Comparison of ENCODE assay signal across 10 cellular contexts in genomic region chrX:6021316-6022091, GRCh38.
DNase-seq lines count a peak whose midpoint lies in the region; ATAC-seq and TF ChIP-seq lines count a peak whose summit lies in the region.
"Had no signal": no experiment of that assay in that cellular context is flagged by ENCODE, and none has a peak within 500 bp of the region (broad histone marks: within the 10 kb centered on the region; RNA-seq: fewer than 3 reads in every experiment).

No MANE protein-coding gene starts in this region.

- no peaks in the 10 kb centered on the region for H3K4me1 ChIP-seq in lower lobe of right lung

- H3K9me3 ChIP-seq in lower lobe of right lung = no peaks in the 10 kb centered on the region
- H3K9me3 ChIP-seq: neutrophil had no signal

- no peaks in the 10 kb centered on the region for H3K36me3 ChIP-seq in lower lobe of right lung
- H3K36me3 ChIP-seq: neutrophil had no signal

- peak; percentile 80 for ATAC-seq in GM19463 (IDR thresholded peaks at IDR 0.05; ENCODE audit: unreplicated experiment)
- no peak for ATAC-seq in lower lobe of right lung

- TF ChIP-seq CTCF in lower lobe of right lung (IDR thresholded peaks at IDR 0.05) = peak; percentile 49

- no peak overlapping the region for H3K27ac ChIP-seq in lower lobe of right lung
- H3K27ac ChIP-seq: neutrophil had no signal

- DNase-seq in DMS79 treated with DMSO at 0.1 percent for 48 hours (lab: John Stamatoyannopoulos, UW) (peak; percentile 2), DMS79 (lab: John Stamatoyannopoulos, UW) (no peak), NCI-H146 treated with DMSO at 0.1 percent for 48 hours (lab: John Stamatoyannopoulos, UW; ENCODE audit: unreplicated experiment) (peak; percentile 1), astrocyte of the hippocampus (ENCODE audit: low read depth, low spot score) (peak; percentile 80), lower lobe of right lung (no peak), ecto neural progenitor cell (ENCODE audit: low spot score) (no peak), SW 1271 (lab: John Stamatoyannopoulos, UW) (no peak)
- DNase-seq: activated B cell treated with CpG ODN at 0.5 μM for 24 hours had no signal

- H3K27me3 ChIP-seq in lower lobe of right lung (ENCODE audit: low read depth) = no peaks in the 10 kb centered on the region
- H3K27me3 ChIP-seq: neutrophil had no signal

- no peak overlapping the region for H3K4me3 ChIP-seq in lower lobe of right lung

- intact Hi-C loops in lower lobe of right lung (cut with DNase I) = no loop called here

Comparison
In these comparisons a context has a peak if more than half of its experiments do, and no peak if none do; other contexts are left out.
1. DNase-seq: peak in DMS79 treated with DMSO at 0.1 percent for 48 hours (single experiment), NCI-H146 treated with DMSO at 0.1 percent for 48 hours (single experiment) and astrocyte of the hippocampus (single experiment); none in DMS79 (single experiment), lower lobe of right lung (single experiment), ecto neural progenitor cell (single experiment) and SW 1271 (0 of 2).